Comparison of ENCODE assay signal across 14 cellular contexts in the genomic region with DNA sequence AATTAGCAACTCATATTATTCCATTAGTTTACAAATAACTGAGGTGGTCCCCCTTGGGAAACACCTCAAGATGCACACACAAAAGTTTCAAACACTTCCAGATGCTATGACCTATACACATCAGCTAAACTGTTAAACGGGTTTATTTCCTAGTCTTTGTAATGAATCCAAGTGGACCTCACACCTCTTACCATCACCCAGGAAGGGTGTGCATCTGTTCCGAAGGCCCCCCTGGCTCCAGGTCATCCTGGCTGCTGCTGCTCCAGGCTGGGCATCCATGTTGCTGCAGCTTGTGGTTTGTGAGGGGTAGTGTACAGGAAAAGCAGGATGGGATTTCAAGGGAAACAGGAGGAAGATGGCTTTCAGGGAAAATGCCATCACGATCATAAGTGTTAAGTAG. TPM values are rescaled to one million over a fixed set of nuclear protein-coding genes. Genes with fewer than 3 reads are reported as not detected.
DNase-seq lines count a peak whose midpoint lies in the region; ATAC-seq and TF ChIP-seq lines count a peak whose summit lies in the region.
"Had no signal": no experiment of that assay in that cellular context is flagged by ENCODE, and none has a peak within 500 bp of the region (broad histone marks: within the 10 kb centered on the region; RNA-seq: fewer than 3 reads in every experiment).

No MANE protein-coding gene starts in this region.

- peaks cover 73% of the 10 kb centered on the region for H3F3A ChIP-seq in SK-N-SH (replicated peaks; ENCODE audit: insufficient read depth)

- DNase-seq in SK-N-SH, result no peak
- peak; percentile 23 for DNase-seq in NAMALWA (ENCODE audit: low spot score)
- peak; percentile 28 for DNase-seq in chondrocyte (ENCODE audit: low spot score)
- no peak for DNase-seq in progenitor cell of endocrine pancreas (ENCODE audit: low spot score, unreplicated experiment)
- no peak for DNase-seq in left lobe of liver (ENCODE audit: low spot score)
- DNase-seq in activated CD4-positive, CD25-positive, alpha-beta regulatory T cell treated with anti-CD3 and anti-CD28 coated beads, Interleukin-2, amount 50 U/mL, for 72 hours, result no peak
- DNase-seq in foreskin keratinocyte, result no peak
- DNase-seq: heart right ventricle, Karpas-422, NCI-H510A treated with DMSO at 0.1 percent for 48 hours had no signal

- ATAC-seq in SK-N-SH treated with all-trans-retinoic acid at 6 μM for 48 hours (no peak), left lobe of liver (no peak), foreskin keratinocyte (no peak)
- ATAC-seq: heart right ventricle had no signal

- no peak for TF ChIP-seq EP300 in SK-N-SH (IDR thresholded peaks at IDR 0.05; ENCODE audit: borderline replicate concordance in 1 of 2, low read depth in 1 of 2, low read length in 1 of 2)

- CTCF ChIA-PET in SK-N-SH (lab: Yijun Ruan, JAX), result no interaction called here

- no peak overlapping the region for H3K9ac ChIP-seq in SK-N-SH

- no peak overlapping the region for H3K4me3 Mint-ChIP-seq in chondrocyte (ENCODE audit: unreplicated experiment)
- H3K4me3 Mint-ChIP-seq in progenitor cell of endocrine pancreas (ENCODE audit: low read depth), result peak overlapping the region; percentile 42

- POLR2A ChIA-PET in SK-N-SH (lab: Yijun Ruan, JAX), result interaction anchor here (0.6 kb wide), 1 partner anchor 19 kb away, joined by 3 read pairs; no protein-coding TSS in a partner anchor

- no peak overlapping the region for H3K4me3 ChIP-seq in SK-N-SH (ENCODE audit: low read depth in 2 of 2, low read length in 1 of 2)
- H3K4me3 ChIP-seq: HAP-1, SJSA1 had no signal

- TF ChIP-seq RAD21 in SK-N-SH (IDR thresholded peaks at IDR 0.05; ENCODE audit: low read length), result no peak

- peaks cover 100% of the 10 kb centered on the region for H3K79me2 ChIP-seq in SK-N-SH (ENCODE audit: insufficient read depth)

- H4K20me1 ChIP-seq in SK-N-SH (ENCODE audit: insufficient read depth), result peaks cover 99% of the 10 kb centered on the region

- peak overlapping the region; percentile 43; the same call in 1 of the 2 replicates for H3K4me2 ChIP-seq in SK-N-SH

- H3K27me3 Mint-ChIP-seq in chondrocyte (ENCODE audit: low read depth) (no peaks in the 10 kb centered on the region), progenitor cell of endocrine pancreas (no peaks in the 10 kb centered on the region)

- no peak overlapping the region for H2AFZ ChIP-seq in SK-N-SH (ENCODE audit: low read depth)

- peaks cover 63 to 86% of the 10 kb centered on the region in 2 experiments for H3K36me3 ChIP-seq in SK-N-SH (replicated peaks in 1 of 2; ENCODE audit: control insufficient read depth in 1 of 2, insufficient read depth in 2 of 2, low read length in 1 of 2)

- H3K27me3 ChIP-seq in SK-N-SH (ENCODE audit: insufficient read depth) (no peaks in the 10 kb centered on the region), foreskin keratinocyte (no peaks in the 10 kb centered on the region)
- H3K27me3 ChIP-seq: heart right ventricle, SJSA1 had no signal

- H3K9me2 ChIP-seq in SK-N-SH, result no peaks in the 10 kb centered on the region

- H3K27ac Mint-ChIP-seq in chondrocyte (ENCODE audit: unreplicated experiment), result peak overlapping the region; percentile 78
- peak overlapping the region; percentile 87 for H3K27ac Mint-ChIP-seq in progenitor cell of endocrine pancreas

- H3K9me3 Mint-ChIP-seq in chondrocyte (ENCODE audit: low read depth) (no peaks in the 10 kb centered on the region), progenitor cell of endocrine pancreas (ENCODE audit: low read depth) (no peaks in the 10 kb centered on the region)

- peak overlapping the region in 1 of 2 experiments; percentile 15; a peak in 1 of 4 replicates for H3K27ac ChIP-seq in SK-N-SH (ENCODE audit: low read depth in 2 of 2, low read length in 1 of 2)
- no peak overlapping the region for H3K27ac ChIP-seq in foreskin keratinocyte
- H3K27ac ChIP-seq: heart right ventricle, SJSA1 had no signal

- H3K4me1 ChIP-seq in SK-N-SH (ENCODE audit: control insufficient read depth in 1 of 2, insufficient read depth in 2 of 2, low read depth in 1 of 2, low read length in 1 of 2), result peaks cover 13 to 45% of the 10 kb centered on the region in 2 experiments
- H3K4me1 ChIP-seq in foreskin keratinocyte, result peaks cover 39% of the 10 kb centered on the region

- TF ChIP-seq CTCF in SK-N-SH (IDR thresholded peaks at IDR 0.05), result no peak
- TF ChIP-seq CTCF in chondrocyte (IDR thresholded peaks at IDR 0.05), result no peak
- no peak for TF ChIP-seq CTCF in progenitor cell of endocrine pancreas (IDR thresholded peaks at IDR 0.05; ENCODE audit: unreplicated experiment)
- no peak for TF ChIP-seq CTCF in foreskin keratinocyte (conservative IDR thresholded peaks at IDR 0.05)

- H3K4me1 Mint-ChIP-seq in chondrocyte (ENCODE audit: low read depth), result peaks cover 84% of the 10 kb centered on the region
- peaks cover 56% of the 10 kb centered on the region for H3K4me1 Mint-ChIP-seq in progenitor cell of endocrine pancreas (ENCODE audit: low read depth)

- 91% methylated on average over 3 of the region's 3 CpGs for WGBS in SK-N-SH (ENCODE audit: low lambda C conversion rate)

- H3K36me3 Mint-ChIP-seq in chondrocyte (ENCODE audit: low read depth), result peaks cover 30% of the 10 kb centered on the region
- peaks cover 55% of the 10 kb centered on the region for H3K36me3 Mint-ChIP-seq in progenitor cell of endocrine pancreas (ENCODE audit: insufficient read depth)

- no peaks in the 10 kb centered on the region for H3K9me3 ChIP-seq in SK-N-SH
- H3K9me3 ChIP-seq: HAP-1, heart right ventricle, SJSA1 had no signal

TF ChIP-seq in SK-N-SH, 30 proteins besides CTCF, POLR2A, EP300 and RAD21 (continues in another document):
- TF ChIP-seq GABPA (IDR thresholded peaks at IDR 0.05; ENCODE audit: low read depth) (no peak), NRF1 (IDR thresholded peaks at IDR 0.05; ENCODE audit: low read depth, low read length) (no peak), FOSL2 (IDR thresholded peaks at IDR 0.05; ENCODE audit: borderline replicate concordance, low read depth) (no peak), GATA2 (CRISPR knock-in tag; IDR thresholded peaks at IDR 0.05) (no peak), FOXM1 (IDR thresholded peaks at IDR 0.05; ENCODE audit: low read depth) (no peak), TAF1 (IDR thresholded peaks at IDR 0.05; ENCODE audit: borderline replicate concordance, low read depth, low read length) (no peak), CHD2 (IDR thresholded peaks at IDR 0.05; ENCODE audit: low read length, partially characterized antibody) (no peak)
- TF ChIP-seq, protein P1, sequence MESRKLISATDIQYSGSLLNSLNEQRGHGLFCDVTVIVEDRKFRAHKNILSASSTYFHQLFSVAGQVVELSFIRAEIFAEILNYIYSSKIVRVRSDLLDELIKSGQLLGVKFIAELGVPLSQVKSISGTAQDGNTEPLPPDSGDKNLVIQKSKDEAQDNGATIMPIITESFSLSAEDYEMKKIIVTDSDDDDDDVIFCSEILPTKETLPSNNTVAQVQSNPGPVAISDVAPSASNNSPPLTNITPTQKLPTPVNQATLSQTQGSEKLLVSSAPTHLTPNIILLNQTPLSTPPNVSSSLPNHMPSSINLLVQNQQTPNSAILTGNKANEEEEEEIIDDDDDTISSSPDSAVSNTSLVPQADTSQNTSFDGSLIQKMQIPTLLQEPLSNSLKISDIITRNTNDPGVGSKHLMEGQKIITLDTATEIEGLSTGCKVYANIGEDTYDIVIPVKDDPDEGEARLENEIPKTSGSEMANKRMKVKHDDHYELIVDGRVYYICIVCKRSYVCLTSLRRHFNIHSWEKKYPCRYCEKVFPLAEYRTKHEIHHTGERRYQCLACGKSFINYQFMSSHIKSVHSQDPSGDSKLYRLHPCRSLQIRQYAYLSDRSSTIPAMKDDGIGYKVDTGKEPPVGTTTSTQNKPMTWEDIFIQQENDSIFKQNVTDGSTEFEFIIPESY (IDR thresholded peaks at IDR 0.05; ENCODE audit: borderline replicate concordance, low read depth), result no peak

TF ChIP-seq in SK-N-SH treated with all-trans-retinoic acid at 6 μM for 48 hours, 23 proteins besides CTCF, POLR2A, EP300 and RAD21 (continues in another document):
- TF ChIP-seq ZFP3 (CRISPR knock-in tag; IDR thresholded peaks at IDR 0.05) (no peak), SNAI2 (CRISPR knock-in tag; IDR thresholded peaks at IDR 0.05) (no peak), TOX (CRISPR knock-in tag; IDR thresholded peaks at IDR 0.05; ENCODE audit: borderline replicate concordance) (no peak), CSRNP3 (CRISPR knock-in tag; IDR thresholded peaks at IDR 0.05) (no peak), BACH2 (CRISPR knock-in tag; IDR thresholded peaks at IDR 0.05; ENCODE audit: borderline replicate concordance) (no peak), ZC3H10 (CRISPR knock-in tag; IDR thresholded peaks at IDR 0.05) (no peak), RARB (CRISPR knock-in tag; IDR thresholded peaks at IDR 0.05) (no peak), ZFP30 (CRISPR knock-in tag; IDR thresholded peaks at IDR 0.05) (no peak), ZNF565 (CRISPR knock-in tag; conservative IDR thresholded peaks at IDR 0.05; ENCODE audit: low read depth) (no peak)

RNA-seq across cellular contexts. Expression of gene HNRNPC, which starts 6.8 kb away (rescaled TPM):
- polyA plus RNA-seq in SK-N-SH (2012; rRNA removed) (341 and 500 TPM in 2 replicates), foreskin keratinocyte (620 and 720 TPM in 2 replicates)
- polyA plus RNA-seq in SK-N-SH (2012; cell fraction: cytosol; rRNA removed), result 518 and 530 TPM in 2 replicates
- polyA plus RNA-seq in SK-N-SH (2012; cell fraction: nucleus; rRNA removed), result 151 and 267 TPM in 2 replicates
- total RNA-seq in chondrocyte (286 to 352 TPM (median 291 TPM) in 3 replicates), progenitor cell of endocrine pancreas (676 and 690 TPM in 2 replicates), left lobe of liver (162 TPM), foreskin keratinocyte (736 and 756 TPM in 2 replicates)

RNA-seq across cellular contexts. Expression of gene RPGRIP1, which starts 17.5 kb away (rescaled TPM):
- polyA plus RNA-seq in SK-N-SH (2012; rRNA removed) (not detected in 2 replicates), foreskin keratinocyte (not detected in 2 replicates)
- not detected in 2 replicates for polyA plus RNA-seq in SK-N-SH (2012; cell fraction: cytosol; rRNA removed)
- polyA plus RNA-seq in SK-N-SH (2012; cell fraction: nucleus; rRNA removed), result 0.02 TPM in 1 of 2 replicates, not detected in the other
- total RNA-seq in chondrocyte (not detected in 3 replicates), progenitor cell of endocrine pancreas (0.19 and 0.58 TPM in 2 replicates), left lobe of liver (0.23 TPM), foreskin keratinocyte (not detected in 2 replicates)
- total RNA-seq: Daoy, SJSA1 had no signal

Comparison
In these comparisons a context has a peak if more than half of its experiments do, and no peak if none do; other contexts are left out.
1. DNase-seq: peak in NAMALWA (single experiment) and chondrocyte (single experiment); none in SK-N-SH (single experiment), progenitor cell of endocrine pancreas (single experiment), left lobe of liver (single experiment), activated CD4-positive, CD25-positive, alpha-beta regulatory T cell treated with anti-CD3 and anti-CD28 coated beads, Interleukin-2, amount 50 U/mL, for 72 hours (single experiment) and foreskin keratinocyte (0 of 2).